18 cellular contexts compared by ENCODE assay signal in genomic region chr15:25133804-25134203, GRCh38.
"Had no signal": no experiment of that assay in that cellular context is flagged by ENCODE, and none has a peak within 500 bp of the region (broad histone marks: within the 10 kb centered on the region; RNA-seq: fewer than 3 reads in every experiment).

No MANE protein-coding gene starts in this region.

- ATAC-seq: effector memory CD8-positive, alpha-beta T cell; gastrocnemius medialis; natural killer cell; pancreas had no signal

- H3K27ac ChIP-seq: epithelial cell of prostate, esophagus muscularis mucosa, gastrocnemius medialis, pancreas, prostate gland, sigmoid colon, skin epidermis, tibial nerve had no signal

- H3K4me3 Mint-ChIP-seq: central memory CD8-positive, alpha-beta T cell; dendritic cell treated with granulocyte-macrophage colony-stimulating factor and Interleukin-4, amounts not matched to agents 40 ng/mL and 50 ng/mL, for 4 days; effector memory CD8-positive, alpha-beta T cell; immature natural killer cell; natural killer cell; stimulated activated naive CD8-positive, alpha-beta T cell treated with anti-CD3 and anti-CD28 coated beads, Interleukin-15, Interleukin-2, amounts not matched to agents 100 ng/mL and 50 ng/mL, for 24 hours had no signal

- H3K4me1 Mint-ChIP-seq: central memory CD8-positive, alpha-beta T cell; immature natural killer cell; natural killer cell had no signal

- DNase-seq: effector memory CD8-positive, alpha-beta T cell; gastrocnemius medialis; immature natural killer cell; natural killer cell; occipital lobe; pancreas; sigmoid colon; stimulated activated CD4-positive, alpha-beta T cell treated with anti-CD3 and anti-CD28 coated beads, Interleukin-12 subunit alpha, Interleukin-12 subunit beta, amount 100 ng/mL, for 4 hours; stimulated activated CD4-positive, alpha-beta T cell treated with anti-CD3 and anti-CD28 coated beads, Interleukin-2, amount 100 ng/mL, for 48 hours had no signal

- H3K9me3 ChIP-seq: gastrocnemius medialis, pancreas, prostate gland had no signal

- H3K27ac Mint-ChIP-seq: dendritic cell treated with granulocyte-macrophage colony-stimulating factor and Interleukin-4, amounts not matched to agents 40 ng/mL and 50 ng/mL, for 4 days; effector memory CD8-positive, alpha-beta T cell; immature natural killer cell; natural killer cell; stimulated activated naive CD8-positive, alpha-beta T cell treated with anti-CD3 and anti-CD28 coated beads, Interleukin-15, Interleukin-2, amounts not matched to agents 100 ng/mL and 50 ng/mL, for 24 hours had no signal

- H3K27me3 Mint-ChIP-seq: central memory CD8-positive, alpha-beta T cell; dendritic cell treated with granulocyte-macrophage colony-stimulating factor and Interleukin-4, amounts not matched to agents 40 ng/mL and 50 ng/mL, for 4 days; effector memory CD8-positive, alpha-beta T cell; stimulated activated naive CD8-positive, alpha-beta T cell treated with anti-CD3 and anti-CD28 coated beads, Interleukin-15, Interleukin-2, amounts not matched to agents 100 ng/mL and 50 ng/mL, for 24 hours had no signal

- H3K4me3 ChIP-seq: esophagus muscularis mucosa, gastrocnemius medialis, pancreas, prostate gland, sigmoid colon, skin epidermis, tibial nerve had no signal

- H3K4me1 ChIP-seq: esophagus muscularis mucosa, gastrocnemius medialis, pancreas, prostate gland, sigmoid colon, tibial nerve had no signal

- FAIRE-seq: keratinocyte, pancreas had no signal

- H3K36me3 ChIP-seq: pancreas, prostate gland had no signal

- H3K27me3 ChIP-seq: esophagus muscularis mucosa, gastrocnemius medialis, sigmoid colon, tibial nerve had no signal
